In genomic region chr19:15570420-15570819, GRCh38 we compare ENCODE assay signal across 32 cellular contexts. TPM values are rescaled to one million over a fixed set of nuclear protein-coding genes. Genes with fewer than 3 reads are reported as not detected.
"Had no signal": no experiment of that assay in that cellular context is flagged by ENCODE, and none has a peak within 500 bp of the region (broad histone marks: within the 10 kb centered on the region; RNA-seq: fewer than 3 reads in every experiment).

No MANE protein-coding gene starts in this region.

- ATAC-seq: esophagus mucosa, gastrocnemius medialis, heart right ventricle, left cardiac atrium, left lung, left ventricle myocardium superior, lower lobe of right lung, mucosa of descending colon had no signal

- H3K4me3 Mint-ChIP-seq: mesothelial cell of epicardium, naive B cell had no signal

- H3K27ac ChIP-seq: coronary artery, dorsolateral prefrontal cortex, epithelial cell of prostate, esophagus squamous epithelium, gastrocnemius medialis, heart right ventricle, left lung, lower lobe of right lung had no signal

- H3K4me1 Mint-ChIP-seq: mesothelial cell of epicardium had no signal

- H3K9me3 ChIP-seq: esophagus squamous epithelium, gastrocnemius medialis, heart right ventricle, left lung, lower lobe of right lung, mucosa of descending colon had no signal

- H3K4me1 ChIP-seq: esophagus squamous epithelium, gastrocnemius medialis, heart right ventricle, left lung, lower lobe of right lung had no signal

- H3K27ac Mint-ChIP-seq: mesothelial cell of epicardium had no signal

- H3K36me3 ChIP-seq: esophagus squamous epithelium, gastrocnemius medialis, heart right ventricle, left lung, lower lobe of right lung had no signal

- H3K36me3 Mint-ChIP-seq: naive B cell had no signal

- H3K9me3 Mint-ChIP-seq: naive B cell had no signal

- FAIRE-seq: colon, islet of Langerhans, keratinocyte had no signal

- H3K4me3 ChIP-seq: coronary artery, dorsolateral prefrontal cortex, esophagus squamous epithelium, gastrocnemius medialis, heart right ventricle, left lung, lower lobe of right lung, mucosa of descending colon had no signal

- DNase-seq: dermis blood vessel endothelial cell; dorsolateral prefrontal cortex; effector CD4-positive, alpha-beta T cell; effector memory CD4-positive, alpha-beta T cell; erythroblast; esophagus squamous epithelium; foreskin fibroblast; foreskin melanocyte; gastrocnemius medialis; glutamatergic neuron; head of caudate nucleus; heart right ventricle; hippocampal formation; left cardiac atrium; left lung; left ventricle myocardium superior; lower lobe of right lung; mesenchymal stem cell; mucosa of descending colon; naive B cell had no signal

RNA-seq across cellular contexts. Expression of gene CYP4F8, which starts 44.6 kb away (rescaled TPM):
- total RNA-seq: dermis blood vessel endothelial cell, esophagus mucosa, esophagus squamous epithelium, gastrocnemius medialis, glomerular endothelial cell, heart right ventricle, kidney epithelial cell, left cardiac atrium, left lung, left ventricle myocardium superior, lower lobe of right lung, lung microvascular endothelial cell, mesenteric fat pad, mesothelial cell of epicardium, mucosa of descending colon, myocyte had no signal
- polyA plus RNA-seq: heart right ventricle, keratinocyte had no signal
